17 cellular contexts compared by ENCODE assay signal in the genomic region with DNA sequence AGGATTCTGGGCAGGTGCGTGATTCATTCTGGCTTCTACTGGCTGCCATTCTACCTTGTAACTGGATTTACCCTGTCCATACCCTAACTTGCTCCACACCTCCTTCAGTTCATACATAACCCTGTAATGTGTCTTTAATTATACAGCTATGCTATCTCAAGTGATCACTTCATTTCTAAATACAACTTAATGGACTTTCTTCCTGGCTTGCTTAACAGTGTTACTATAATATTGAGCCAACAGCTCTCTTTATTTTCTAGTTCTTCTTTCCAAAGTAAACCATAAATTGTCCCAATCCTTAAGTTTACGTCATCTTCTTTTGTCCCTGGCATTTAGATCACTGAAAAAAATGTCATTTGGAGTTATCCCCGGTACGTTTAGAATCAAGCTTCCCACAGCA.
"Had no signal": no experiment of that assay in that cellular context is flagged by ENCODE, and none has a peak within 500 bp of the region (broad histone marks: within the 10 kb centered on the region; RNA-seq: fewer than 3 reads in every experiment).

No MANE protein-coding gene starts in this region.

- H3K4me3 ChIP-seq: esophagus squamous epithelium, lung, psoas muscle, stomach, thoracic aorta, transverse colon had no signal

- H3K9me3 ChIP-seq: esophagus squamous epithelium, psoas muscle, stomach, thoracic aorta, transverse colon had no signal

- H3K27ac ChIP-seq: esophagus squamous epithelium, psoas muscle, stomach, thoracic aorta, transverse colon had no signal

- H3K27me3 ChIP-seq: esophagus squamous epithelium, stomach, transverse colon had no signal

- H3K36me3 ChIP-seq: esophagus squamous epithelium, thoracic aorta, transverse colon had no signal

- FAIRE-seq: keratinocyte, small intestine had no signal

- DNase-seq: esophagus squamous epithelium; foreskin fibroblast; immature natural killer cell; mesenchymal stem cell; midbrain; naive B cell; psoas muscle; retina; small intestine; stimulated activated CD4-positive, alpha-beta T cell treated with anti-CD3 and anti-CD28 coated beads, Interleukin-12 subunit alpha, Interleukin-12 subunit beta, amount 100 ng/mL, for 4 hours; stimulated activated naive CD4-positive, alpha-beta T cell; stomach; substantia nigra; transverse colon had no signal

- H3K4me1 ChIP-seq: transverse colon had no signal
